Comparison of ENCODE assay signal across 13 cellular contexts in the genomic region with DNA sequence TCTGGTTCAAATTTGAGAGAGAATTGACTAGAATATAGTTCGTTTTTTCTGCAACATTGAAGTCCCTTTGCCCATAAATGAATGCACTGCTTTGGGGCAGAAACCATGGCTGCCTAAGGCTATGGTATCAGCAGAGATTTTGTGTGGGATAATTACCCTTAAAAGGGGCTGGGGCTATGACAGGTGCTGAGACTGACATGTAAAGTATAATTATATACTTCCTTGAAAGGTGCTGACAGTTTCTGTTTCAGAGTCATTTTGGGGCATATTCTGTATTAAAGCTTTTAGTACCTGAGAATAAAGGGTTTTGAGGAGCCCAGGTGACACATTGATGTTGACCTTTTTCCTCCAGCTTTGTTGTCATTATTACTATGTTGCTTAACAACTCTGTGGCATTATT.
A peak's percentile ranks its signal among the peaks of the same experiment; 100 is the strongest.
DNase-seq lines count a peak whose midpoint lies in the region; ATAC-seq and TF ChIP-seq lines count a peak whose summit lies in the region.
"Had no signal": no experiment of that assay in that cellular context is flagged by ENCODE, and none has a peak within 500 bp of the region (broad histone marks: within the 10 kb centered on the region; RNA-seq: fewer than 3 reads in every experiment).

No MANE protein-coding gene starts in this region.

- no peaks in the 10 kb centered on the region for H3K36me3 ChIP-seq in KMS-11 (ENCODE audit: insufficient read depth)
- H3K36me3 ChIP-seq in neural progenitor cell: no peaks in the 10 kb centered on the region
- H3K36me3 ChIP-seq: SJCRH30 had no signal

- no peaks in the 10 kb centered on the region for H3K9me3 ChIP-seq in neural progenitor cell (ENCODE audit: low read depth)
- H3K9me3 ChIP-seq: SJCRH30 had no signal

- CTCF ChIA-PET in activated CD4-positive, alpha-beta T cell treated with anti-CD3 and anti-CD28 coated beads, Interleukin-2, amount 10 ng/mL, durations not matched to agents 7 days and 5 days (lab: Charles Lee): interaction anchor here (0.6 kb wide), 1 partner anchor 113 kb away, joined by 4 read pairs; no protein-coding TSS in a partner anchor

- TF ChIP-seq CTCF in GM12864 (IDR thresholded peaks at IDR 0.05; ENCODE audit: low read depth, low read length, missing control alignments): no peak
- no peak for TF ChIP-seq CTCF in KMS-11 (conservative IDR thresholded peaks at IDR 0.05; ENCODE audit: low read depth, low read length)
- TF ChIP-seq CTCF in neural progenitor cell (IDR thresholded peaks at IDR 0.05): no peak

- H3K4me1 Mint-ChIP-seq in activated CD4-positive, alpha-beta T cell treated with anti-CD3 and anti-CD28 coated beads, Interleukin-2, amount 10 ng/mL, durations not matched to agents 7 days and 5 days: no peaks in the 10 kb centered on the region
- no peaks in the 10 kb centered on the region for H3K4me1 Mint-ChIP-seq in neural progenitor cell

- H3K27ac ChIP-seq in KMS-11 (peak overlapping the region; percentile 30), neural progenitor cell (no peak overlapping the region)
- H3K27ac ChIP-seq: SJCRH30 had no signal

- no peaks in the 10 kb centered on the region for H3K9me3 Mint-ChIP-seq in activated CD4-positive, alpha-beta T cell treated with anti-CD3 and anti-CD28 coated beads, Interleukin-2, amount 10 ng/mL, durations not matched to agents 7 days and 5 days
- peaks cover 6% of the 10 kb centered on the region for H3K9me3 Mint-ChIP-seq in neural progenitor cell

- no peaks in the 10 kb centered on the region for H3F3A ChIP-seq in neural progenitor cell (ENCODE audit: low read depth)

- H2AFZ ChIP-seq in KMS-11 (ENCODE audit: low read depth) (no peak overlapping the region), neural progenitor cell (replicated peaks) (no peak overlapping the region)

- H3K4me2 ChIP-seq in KMS-11: peak overlapping the region; percentile 53
- no peak overlapping the region for H3K4me2 ChIP-seq in neural progenitor cell

- H3K27ac Mint-ChIP-seq in activated CD4-positive, alpha-beta T cell treated with anti-CD3 and anti-CD28 coated beads, Interleukin-2, amount 10 ng/mL, durations not matched to agents 7 days and 5 days: no peak overlapping the region
- no peak overlapping the region for H3K27ac Mint-ChIP-seq in neural progenitor cell

- H3K4me1 ChIP-seq in KMS-11 (ENCODE audit: low read depth, poor library complexity, severe bottlenecking) (peaks cover 60% of the 10 kb centered on the region), neural progenitor cell (no peaks in the 10 kb centered on the region)

- H3K27me3 ChIP-seq in KMS-11 (ENCODE audit: insufficient read depth, low read depth) (no peaks in the 10 kb centered on the region), neural progenitor cell (no peaks in the 10 kb centered on the region)
- H3K27me3 ChIP-seq: SJCRH30 had no signal

- H3K79me2 ChIP-seq in KMS-11 (ENCODE audit: insufficient read depth, low read depth) (no peaks in the 10 kb centered on the region), neural progenitor cell (ENCODE audit: low read depth) (no peaks in the 10 kb centered on the region)

- ATAC-seq in GM19463 (IDR thresholded peaks at IDR 0.05; ENCODE audit: unreplicated experiment): peak; percentile 54
- peak; percentile 66 for ATAC-seq in HG02884 (IDR thresholded peaks at IDR 0.05; ENCODE audit: unreplicated experiment)
- ATAC-seq: sciatic nerve had no signal

- H4K20me1 ChIP-seq in KMS-11 (ENCODE audit: insufficient read depth): no peaks in the 10 kb centered on the region
- H4K20me1 ChIP-seq in neural progenitor cell (ENCODE audit: low read depth): no peaks in the 10 kb centered on the region

- H3K9ac ChIP-seq in KMS-11: peak overlapping the region; percentile 0; the same call in 1 of the 2 replicates
- no peak overlapping the region for H3K9ac ChIP-seq in neural progenitor cell

- DNase-seq in GM12864 (ENCODE audit: low read depth) (peak; percentile 67), DMS153 (lab: John Stamatoyannopoulos, UW) (no peak), neural progenitor cell (ENCODE audit: low spot score) (no peak), activated T-cell treated with anti-CD3 and anti-CD28 coated beads for 4 hours (no peak)
- no peak for DNase-seq in activated CD4-positive, alpha-beta T cell treated with anti-CD3 and anti-CD28 coated beads, Interleukin-2, amount 10 ng/mL, durations not matched to agents 7 days and 5 days
- DNase-seq: activated CD4-positive, alpha-beta T cell treated with anti-CD3 and anti-CD28 coated beads for 4 hours; activated naive CD4-positive, alpha-beta T cell treated with Interleukin-2 at 50 U/mL for 16 hours; NCI-H2171; SJCRH30 had no signal

- H3K36me3 Mint-ChIP-seq in activated CD4-positive, alpha-beta T cell treated with anti-CD3 and anti-CD28 coated beads, Interleukin-2, amount 10 ng/mL, durations not matched to agents 7 days and 5 days (ENCODE audit: low read depth): no peaks in the 10 kb centered on the region
- H3K36me3 Mint-ChIP-seq in neural progenitor cell: no peaks in the 10 kb centered on the region

- no peak overlapping the region for H3K4me3 Mint-ChIP-seq in activated CD4-positive, alpha-beta T cell treated with anti-CD3 and anti-CD28 coated beads, Interleukin-2, amount 10 ng/mL, durations not matched to agents 7 days and 5 days
- H3K4me3 Mint-ChIP-seq in neural progenitor cell: no peak overlapping the region

- H3K27me3 Mint-ChIP-seq in activated CD4-positive, alpha-beta T cell treated with anti-CD3 and anti-CD28 coated beads, Interleukin-2, amount 10 ng/mL, durations not matched to agents 7 days and 5 days: no peaks in the 10 kb centered on the region
- H3K27me3 Mint-ChIP-seq in neural progenitor cell (ENCODE audit: insufficient read depth, low read depth): no peaks in the 10 kb centered on the region

- POLR2A ChIA-PET in activated CD4-positive, alpha-beta T cell treated with anti-CD3 and anti-CD28 coated beads, Interleukin-2, amount 10 ng/mL, durations not matched to agents 7 days and 5 days (lab: Charles Lee): no interaction called here

- H3K4me3 ChIP-seq in GM12864 (ENCODE audit: low read depth, low read length) (no peak overlapping the region), KMS-11 (IDR thresholded peaks at IDR 0.05; ENCODE audit: insufficient read depth, low read depth, low read length) (no peak overlapping the region), neural progenitor cell (no peak overlapping the region)
- H3K4me3 ChIP-seq: SJCRH30 had no signal
